8 cellular contexts compared by ENCODE assay signal in genomic region chr14:34872822-34873590, GRCh38. TPM values are rescaled to one million over a fixed set of nuclear protein-coding genes. Genes with fewer than 3 reads are reported as not detected.
A peak's percentile ranks its signal among the peaks of the same experiment; 100 is the strongest.
DNase-seq lines count a peak whose midpoint lies in the region; ATAC-seq and TF ChIP-seq lines count a peak whose summit lies in the region.

No MANE protein-coding gene starts in this region.

- WGBS in endodermal cell (ENCODE audit: insufficient coverage in 1 of 2, insufficient read length in 1 of 2), 2 experiments = 13 to 60% methylated on average over 1 to 19 of the region's 19 CpGs

- TF ChIP-seq CTCF in CD14-positive monocyte (IDR thresholded peaks at IDR 0.05) (no peak), RWPE2 (IDR thresholded peaks at IDR 0.05; ENCODE audit: poor library complexity, severe bottlenecking) (no peak), endodermal cell (conservative IDR thresholded peaks at IDR 0.05) (no peak), nephron (IDR thresholded peaks at IDR 0.05; ENCODE audit: unreplicated experiment in 3 of 3) (no peak)

- H3K4me3 Mint-ChIP-seq in CD14-positive monocyte (peak overlapping the region; percentile 98 to 100), endodermal cell (peak overlapping the region; percentile 95), nephron (peak overlapping the region; percentile 84 to 95 (median 95))

- H3K27ac ChIP-seq in RWPE2 (ENCODE audit: poor library complexity, severe bottlenecking) (peak overlapping the region; percentile 94), endodermal cell (ENCODE audit: low read depth, low read length) (peak overlapping the region; percentile 97)

- H3K4me1 Mint-ChIP-seq in CD14-positive monocyte (peaks cover 36% of the 10 kb centered on the region), endodermal cell (peaks cover 14% of the 10 kb centered on the region), nephron (peaks cover 29% of the 10 kb centered on the region)

- H3K4me1 ChIP-seq in RWPE2 (ENCODE audit: insufficient read depth, poor library complexity, severe bottlenecking) (peaks cover 16% of the 10 kb centered on the region), endodermal cell (ENCODE audit: control insufficient read depth, insufficient read depth, low read length) (no peaks in the 10 kb centered on the region)

- ATAC-seq in GM18858 (IDR thresholded peaks at IDR 0.05; ENCODE audit: unreplicated experiment) (peak; percentile 4), HG03378 (IDR thresholded peaks at IDR 0.05; ENCODE audit: unreplicated experiment) (peak; percentile 17), RWPE2 (ENCODE audit: low read depth) (peak; percentile 44)

- no peaks in the 10 kb centered on the region for H3K27me3 ChIP-seq in RWPE2 (ENCODE audit: insufficient read depth, poor library complexity, severe bottlenecking)
- no peaks in the 10 kb centered on the region for H3K27me3 ChIP-seq in endodermal cell (ENCODE audit: control insufficient read depth, insufficient read depth, low read length, poor library complexity, severe bottlenecking)

- H3K9me3 Mint-ChIP-seq in CD14-positive monocyte (peaks cover 0 to 3% (median 0%) of the 10 kb centered on the region in 7 donors), endodermal cell (no peaks in the 10 kb centered on the region), nephron (no peaks in the 10 kb centered on the region)

- H3K36me3 ChIP-seq in RWPE2 (ENCODE audit: low read depth) (peaks cover 35% of the 10 kb centered on the region), endodermal cell (ENCODE audit: control insufficient read depth, insufficient read depth, low read length) (peaks cover 29% of the 10 kb centered on the region)

- H3K9ac ChIP-seq in endodermal cell (ENCODE audit: extremely low read depth, low read length, poor library complexity, severe bottlenecking) = peak overlapping the region; percentile 87

- H3K9me3 ChIP-seq in RWPE2 (ENCODE audit: severe bottlenecking) = no peaks in the 10 kb centered on the region
- H3K9me3 ChIP-seq in endodermal cell (ENCODE audit: control insufficient read depth, low read length) = no peaks in the 10 kb centered on the region

- no peaks in the 10 kb centered on the region for H3K27me3 Mint-ChIP-seq in CD14-positive monocyte (ENCODE audit: low read depth in 3 of 3)
- H3K27me3 Mint-ChIP-seq in endodermal cell (ENCODE audit: insufficient read depth) = no peaks in the 10 kb centered on the region
- H3K27me3 Mint-ChIP-seq in nephron (ENCODE audit: low read depth) = no peaks in the 10 kb centered on the region

- H3K36me3 Mint-ChIP-seq in CD14-positive monocyte (peaks cover 26 to 29% of the 10 kb centered on the region in 2 donors), endodermal cell (ENCODE audit: low read depth) (no peaks in the 10 kb centered on the region), nephron (ENCODE audit: low read depth) (peaks cover 6% of the 10 kb centered on the region)

- DNase-seq in CD14-positive monocyte (ENCODE audit: low spot score) = no peak
- DNase-seq in RWPE2 (ENCODE audit: low spot score) = no peak
- DNase-seq in endodermal cell = no peak
- no peak for DNase-seq in stimulated activated CD8-positive, alpha-beta memory T cell treated with anti-CD3 and anti-CD28 coated beads, Interleukin-4, amount 100 ng/mL, for 48 hours
- no peak for DNase-seq in stimulated activated CD4-positive, alpha-beta T cell treated with anti-CD3 and anti-CD28 coated beads, Interleukin-1b, Interleukin-23, amount 100 ng/mL, for 48 hours

- intact Hi-C loops in CD14-positive monocyte (cut with micrococcal nuclease) = loop anchor here (2.0 to 10.0 kb wide), 6 partner anchors 41 to 408 kb away; partner anchors contain the start of genes FAM177A1 (in 2 of the 2), SRP54 (in 2 of the 2), PPP2R3C (in 1 of the 2) and PRORP (in 1 of the 2)

- H3K4me3 ChIP-seq in RWPE2 (ENCODE audit: severe bottlenecking) (peak overlapping the region; percentile 76), endodermal cell (ENCODE audit: low read length) (peak overlapping the region; percentile 96)

- H3K27ac Mint-ChIP-seq in CD14-positive monocyte (peak overlapping the region; percentile 99 to 100 (median 99)), endodermal cell (peak overlapping the region; percentile 62), nephron (peak overlapping the region; percentile 93 to 97 (median 95))

RNA-seq across cellular contexts. Expression of gene BAZ1A, which starts 2.2 kb away (rescaled TPM):
- polyA plus RNA-seq in CD14-positive monocyte = 10 to 100 TPM in 1 of 2 donors, 1 to 10 TPM in 1; 7.3 to 12.7 TPM
- total RNA-seq in endodermal cell = 10 to 100 TPM; 22.3 to 23.3 TPM
- polyA plus RNA-seq in endodermal cell (2013, experiment 1 of 2) = 32.7 TPM
- 28.4 TPM for polyA plus RNA-seq in endodermal cell (2013, experiment 2 of 2)
